1 cellular context compared by ENCODE assay signal in genomic region chr2:55923091-55923977, GRCh38.
TF ChIP-seq lines count a peak whose summit lies in the region.

Gene EFEMP1, minus strand, starts transcription at chr2:55923782. Its CDS starts 1,342 bp downstream, at chr2:55922440.

TF ChIP-seq in SK-N-SH, 30 proteins besides CTCF, POLR2A, EP300 and RAD21 (continued from another document):
- TF ChIP-seq TAF1 (IDR thresholded peaks at IDR 0.05; ENCODE audit: borderline replicate concordance, low read depth, low read length), result 0 out of 2 replicates have a peak, but pooled peaks have one; percentile 37
